10 cellular contexts compared by ENCODE assay signal in genomic region chr1:172837816-172838680, GRCh38.
DNase-seq lines count a peak whose midpoint lies in the region; ATAC-seq lines count a peak whose summit lies in the region.
"Had no signal": no experiment of that assay in that cellular context is flagged by ENCODE, and none has a peak within 500 bp of the region (broad histone marks: within the 10 kb centered on the region; RNA-seq: fewer than 3 reads in every experiment).

No MANE protein-coding gene starts in this region.

- H3K4me3 Mint-ChIP-seq in activated naive CD8-positive, alpha-beta T cell, result peak overlapping the region; percentile 17
- H3K4me3 Mint-ChIP-seq: stimulated activated naive CD8-positive, alpha-beta T cell treated with anti-CD3 and anti-CD28 coated beads, Interleukin-15, Interleukin-2, amounts not matched to agents 100 ng/mL and 50 ng/mL, for 24 hours had no signal

- no peaks in the 10 kb centered on the region for H3K9me3 ChIP-seq in muscle layer of colon (ENCODE audit: low read length)

- no peaks in the 10 kb centered on the region for H3K36me3 Mint-ChIP-seq in activated naive CD8-positive, alpha-beta T cell

- no peaks in the 10 kb centered on the region for H3K27me3 Mint-ChIP-seq in activated naive CD8-positive, alpha-beta T cell

- no peak for ATAC-seq in HG02885 (IDR thresholded peaks at IDR 0.05; ENCODE audit: poor library complexity, unreplicated experiment)

- no peaks in the 10 kb centered on the region for H3K4me1 ChIP-seq in muscle layer of colon (ENCODE audit: insufficient read depth, low read length)

- H3K9ac ChIP-seq in muscle layer of colon (ENCODE audit: low read length), result no peak overlapping the region

- DNase-seq in ELR (ENCODE audit: low read depth) (peak; percentile 81), HT-29 (ENCODE audit: low spot score) (peak; percentile 45), iPS-NIHi7 (ENCODE audit: extremely low spot score) (no peak), NOMO-1 treated with dmso at 0.1 percent for 144 hours (lab: John Stamatoyannopoulos, UW; ENCODE audit: unreplicated experiment) (no peak)
- DNase-seq: DMS153, NCI-H524 treated with DMSO at 0.1 percent for 48 hours had no signal

- H3K27me3 ChIP-seq in muscle layer of colon (ENCODE audit: control insufficient read depth in 1 of 2, insufficient read depth in 2 of 2, low read length in 2 of 2), result no peaks in the 10 kb centered on the region

- peak overlapping the region; percentile 64 for H3K27ac Mint-ChIP-seq in activated naive CD8-positive, alpha-beta T cell

- H3K27ac ChIP-seq in muscle layer of colon (ENCODE audit: low read depth, low read length), result peak overlapping the region; percentile 7

- no peaks in the 10 kb centered on the region for H3K9me3 Mint-ChIP-seq in activated naive CD8-positive, alpha-beta T cell (ENCODE audit: low read depth)
- H3K9me3 Mint-ChIP-seq: stimulated activated naive CD8-positive, alpha-beta T cell treated with anti-CD3 and anti-CD28 coated beads, Interleukin-15, Interleukin-2, amounts not matched to agents 100 ng/mL and 50 ng/mL, for 24 hours had no signal

- H3K4me1 Mint-ChIP-seq in activated naive CD8-positive, alpha-beta T cell (ENCODE audit: low read depth), result peaks cover 35% of the 10 kb centered on the region

- no peak overlapping the region for H3K4me3 ChIP-seq in muscle layer of colon (ENCODE audit: low read depth in 1 of 2, low read length in 2 of 2)

- H3K36me3 ChIP-seq in muscle layer of colon (ENCODE audit: insufficient read depth, low read length), result no peaks in the 10 kb centered on the region

Comparison
In these comparisons a context has a peak if more than half of its experiments do, and no peak if none do; other contexts are left out.
1. DNase-seq: peak in ELR (single experiment) and HT-29 (single experiment); none in iPS-NIHi7 (single experiment) and NOMO-1 treated with dmso at 0.1 percent for 144 hours (single experiment).